28 cellular contexts compared by ENCODE assay signal in genomic region chr16:67147437-67148140, GRCh38. TPM values are rescaled to one million over a fixed set of nuclear protein-coding genes. Genes with fewer than 3 reads are reported as not detected.
DNase-seq lines count a peak whose midpoint lies in the region; ATAC-seq, FAIRE-seq and TF ChIP-seq lines count a peak whose summit lies in the region.
"Had no signal": no experiment of that assay in that cellular context is flagged by ENCODE, and none has a peak within 500 bp of the region (broad histone marks: within the 10 kb centered on the region; RNA-seq: fewer than 3 reads in every experiment).

No MANE protein-coding gene starts in this region.

- H3K4me1 Mint-ChIP-seq in activated T-cell treated with anti-CD3 and anti-CD28 coated beads, Interleukin-2, amount 50 U/mL, for 72 hours (ENCODE audit: low read depth), result peaks cover 5% of the 10 kb centered on the region
- H3K4me1 Mint-ChIP-seq in activated T-helper 17 cell treated with anti-CD3 and anti-CD28 coated beads, Interleukin-2, amount 50 U/mL, for 72 hours, result peaks cover 5% of the 10 kb centered on the region

- H3K4me3 Mint-ChIP-seq in activated T-cell treated with anti-CD3 and anti-CD28 coated beads, Interleukin-2, amount 50 U/mL, for 72 hours, result no peak overlapping the region
- H3K4me3 Mint-ChIP-seq in activated T-helper 17 cell treated with anti-CD3 and anti-CD28 coated beads, Interleukin-2, amount 50 U/mL, for 72 hours, result no peak overlapping the region
- H3K4me3 Mint-ChIP-seq: activated naive CD8-positive, alpha-beta T cell treated with anti-CD3 and anti-CD28 coated beads, Interleukin-2, amount 50 U/mL, for 24 hours; stimulated activated naive CD8-positive, alpha-beta T cell treated with anti-CD3 and anti-CD28 coated beads, Interleukin-15, Interleukin-2, amounts not matched to agents 100 ng/mL and 50 ng/mL, for 24 hours had no signal

- H3K36me3 ChIP-seq in keratinocyte (ENCODE audit: control insufficient read depth in 2 of 2, extremely low read depth in 1 of 2, insufficient read depth in 2 of 2, low read length in 2 of 2) (peaks cover 42 to 46% of the 10 kb centered on the region in 2 experiments), smooth muscle cell (ENCODE audit: low read depth) (peaks cover 4% of the 10 kb centered on the region)
- H3K36me3 ChIP-seq: uterus had no signal

- H2AFZ ChIP-seq in keratinocyte (ENCODE audit: control insufficient read depth, low read length), result no peak overlapping the region
- H2AFZ ChIP-seq in smooth muscle cell (ENCODE audit: low read depth), result no peak overlapping the region

- WGBS in smooth muscle cell (ENCODE audit: low lambda C conversion rate), result 93% methylated on average over 4 of the region's 4 CpGs

- H3K27me3 Mint-ChIP-seq in activated T-cell treated with anti-CD3 and anti-CD28 coated beads, Interleukin-2, amount 50 U/mL, for 72 hours (ENCODE audit: low read depth), result peaks cover 10% of the 10 kb centered on the region
- H3K27me3 Mint-ChIP-seq in activated T-helper 17 cell treated with anti-CD3 and anti-CD28 coated beads, Interleukin-2, amount 50 U/mL, for 72 hours, result no peaks in the 10 kb centered on the region

- no peak overlapping the region for H3K4me2 ChIP-seq in keratinocyte (ENCODE audit: control insufficient read depth, extremely low read depth, insufficient read depth, low read depth, low read length)
- no peak overlapping the region for H3K4me2 ChIP-seq in smooth muscle cell

- ATAC-seq in activated T-cell treated with anti-CD3 and anti-CD28 coated beads, Interleukin-2, amount 50 U/mL, for 72 hours (replicated peaks in 1 of 2), result no peak
- ATAC-seq in activated T-helper 17 cell treated with anti-CD3 and anti-CD28 coated beads, Interleukin-2, amount 50 U/mL, for 72 hours (replicated peaks), result no peak
- ATAC-seq: activated naive CD8-positive, alpha-beta T cell treated with anti-CD3 and anti-CD28 coated beads, Interleukin-2, amount 50 U/mL, for 24 hours; naive thymus-derived CD8-positive, alpha-beta T cell had no signal

- H3K27ac Mint-ChIP-seq in activated T-cell treated with anti-CD3 and anti-CD28 coated beads, Interleukin-2, amount 50 U/mL, for 72 hours, result peak overlapping the region; percentile 49
- peak overlapping the region; percentile 16 for H3K27ac Mint-ChIP-seq in activated T-helper 17 cell treated with anti-CD3 and anti-CD28 coated beads, Interleukin-2, amount 50 U/mL, for 72 hours
- H3K27ac Mint-ChIP-seq: activated naive CD8-positive, alpha-beta T cell treated with anti-CD3 and anti-CD28 coated beads, Interleukin-2, amount 50 U/mL, for 24 hours; stimulated activated naive CD8-positive, alpha-beta T cell treated with anti-CD3 and anti-CD28 coated beads, Interleukin-15, Interleukin-2, amounts not matched to agents 100 ng/mL and 50 ng/mL, for 24 hours had no signal

- H3K27me3 ChIP-seq in keratinocyte (ENCODE audit: control insufficient read depth, extremely low read depth, insufficient read depth, low read length), result no peaks in the 10 kb centered on the region
- no peaks in the 10 kb centered on the region for H3K27me3 ChIP-seq in smooth muscle cell (ENCODE audit: low read depth)
- H3K27me3 ChIP-seq: esophagus muscularis mucosa, uterus had no signal

- H3K27ac ChIP-seq in keratinocyte (ENCODE audit: control insufficient read depth, insufficient read depth, low read length) (peak overlapping the region; percentile 9), smooth muscle cell (ENCODE audit: low read depth) (peak overlapping the region; percentile 26)
- H3K27ac ChIP-seq: esophagus muscularis mucosa, skin epidermis, thoracic aorta, uterus had no signal

- H3K9ac ChIP-seq in keratinocyte (ENCODE audit: control insufficient read depth, extremely low read depth, insufficient read depth, low read length) (no peak overlapping the region), smooth muscle cell (ENCODE audit: low read depth) (no peak overlapping the region)

- no peak for TF ChIP-seq CTCF in keratinocyte (optimal IDR thresholded peaks at IDR 0.05 in 1 of 3, IDR thresholded peaks at IDR 0.05 in 1 of 3, conservative IDR thresholded peaks at IDR 0.05 in 1 of 3; ENCODE audit: extremely low read depth in 1 of 3, insufficient read depth in 2 of 3, low read length in 3 of 3)
- no peak for TF ChIP-seq CTCF in smooth muscle cell (IDR thresholded peaks at IDR 0.05; ENCODE audit: borderline replicate concordance, insufficient read depth, poor library complexity, severe bottlenecking)

- H3K4me1 ChIP-seq in keratinocyte (ENCODE audit: control insufficient read depth, extremely low read depth, insufficient read depth, low read length) (peaks cover 14% of the 10 kb centered on the region), smooth muscle cell (ENCODE audit: low read depth) (no peaks in the 10 kb centered on the region)

- H3F3A ChIP-seq in smooth muscle cell (ENCODE audit: low read depth), result no peaks in the 10 kb centered on the region

- FAIRE-seq in keratinocyte (lab: Jason Lieb, UNC), result no peak
- FAIRE-seq: A204.1, astrocyte, islet of Langerhans had no signal

- H4K20me1 ChIP-seq in keratinocyte (ENCODE audit: control insufficient read depth, extremely low read depth, insufficient read depth, low read length), result no peaks in the 10 kb centered on the region
- H4K20me1 ChIP-seq in smooth muscle cell (ENCODE audit: low read depth), result peaks cover 15% of the 10 kb centered on the region

- H3K9me3 ChIP-seq in keratinocyte (ENCODE audit: control insufficient read depth, low read depth, low read length), result no peaks in the 10 kb centered on the region
- no peaks in the 10 kb centered on the region for H3K9me3 ChIP-seq in smooth muscle cell (replicated peaks; ENCODE audit: low read depth)
- H3K9me3 ChIP-seq: esophagus muscularis mucosa, thoracic aorta, uterus had no signal

- no peaks in the 10 kb centered on the region for H3K9me1 ChIP-seq in keratinocyte (ENCODE audit: control insufficient read depth, extremely low read depth, insufficient read depth, low read length)

- H3K36me3 Mint-ChIP-seq in activated T-cell treated with anti-CD3 and anti-CD28 coated beads, Interleukin-2, amount 50 U/mL, for 72 hours (ENCODE audit: insufficient read depth in 2 of 2), result peaks cover 6 to 15% of the 10 kb centered on the region in 2 donors
- peaks cover 65% of the 10 kb centered on the region for H3K36me3 Mint-ChIP-seq in activated T-helper 17 cell treated with anti-CD3 and anti-CD28 coated beads, Interleukin-2, amount 50 U/mL, for 72 hours (ENCODE audit: low read depth)

- DNase-seq in activated T-cell treated with anti-CD3 and anti-CD28 coated beads, Interleukin-2, amount 50 U/mL, for 72 hours, result no peak
- no peak for DNase-seq in activated T-cell treated with anti-CD3 and anti-CD28 coated beads, Interleukin-2, amount 50 U/mL, for 1 hour
- DNase-seq in keratinocyte (ENCODE audit: low read depth, low spot score) (no peak), smooth muscle cell (lab: John Stamatoyannopoulos, UW; ENCODE audit: unreplicated experiment) (no peak), pons (ENCODE audit: low spot score) (no peak), HuH-7.5 (ENCODE audit: low spot score) (no peak)
- no peak for DNase-seq in effector CD8-positive, alpha-beta T cell (lab: John Stamatoyannopoulos, UW)
- DNase-seq: activated CD4-positive, alpha-beta T cell treated with anti-CD3 and anti-CD28 coated beads, Interleukin-2, amount 50 U/mL, for 4 hours; activated gamma-delta T cell; activated naive CD8-positive, alpha-beta T cell treated with anti-CD3 and anti-CD28 coated beads, Interleukin-2, amount 50 U/mL, for 24 hours; DND-41; foreskin fibroblast; naive thymus-derived CD8-positive, alpha-beta T cell; NCI-H1092; NCI-H1694; NCI-H446 treated with DMSO at 0.1 percent for 48 hours; NCI-H82; RPMI8226; uterus had no signal

- no peak overlapping the region for H3K4me3 ChIP-seq in keratinocyte (ENCODE audit: control insufficient read depth in 2 of 3, extremely low read depth in 1 of 3, insufficient read depth in 2 of 3, low read depth in 1 of 3, low read length in 3 of 3)
- H3K4me3 ChIP-seq in smooth muscle cell, result no peak overlapping the region
- H3K4me3 ChIP-seq: esophagus muscularis mucosa, skin epidermis, thoracic aorta, uterus had no signal

- dilution Hi-C loops in keratinocyte (cut with MboI; ENCODE audit: extremely low pct_ligation_motif_present, low sequenced_read_pairs), result no loop called here

- no peaks in the 10 kb centered on the region for H3K79me2 ChIP-seq in keratinocyte (ENCODE audit: control insufficient read depth, insufficient read depth, low read length)
- no peaks in the 10 kb centered on the region for H3K79me2 ChIP-seq in smooth muscle cell (ENCODE audit: low read depth)

- no peaks in the 10 kb centered on the region for H3K9me3 Mint-ChIP-seq in activated T-cell treated with anti-CD3 and anti-CD28 coated beads, Interleukin-2, amount 50 U/mL, for 72 hours
- no peaks in the 10 kb centered on the region for H3K9me3 Mint-ChIP-seq in activated T-helper 17 cell treated with anti-CD3 and anti-CD28 coated beads, Interleukin-2, amount 50 U/mL, for 72 hours
- H3K9me3 Mint-ChIP-seq: activated naive CD8-positive, alpha-beta T cell treated with anti-CD3 and anti-CD28 coated beads, Interleukin-2, amount 50 U/mL, for 24 hours; naive thymus-derived CD8-positive, alpha-beta T cell; stimulated activated naive CD8-positive, alpha-beta T cell treated with anti-CD3 and anti-CD28 coated beads, Interleukin-15, Interleukin-2, amounts not matched to agents 100 ng/mL and 50 ng/mL, for 24 hours had no signal

RNA-seq across cellular contexts. Expression of gene B3GNT9, which starts 3.2 kb away (rescaled TPM):
- total RNA-seq in activated T-cell treated with anti-CD3 and anti-CD28 coated beads, Interleukin-2, amount 50 U/mL, for 72 hours, result 1 to 10 TPM; 5.7 to 7.5 TPM
- total RNA-seq in activated T-helper 17 cell treated with anti-CD3 and anti-CD28 coated beads, Interleukin-2, amount 50 U/mL, for 72 hours, result 10 to 100 TPM in 1 of 2 donors, 1 to 10 TPM in 1; 8.3 to 12.3 TPM
- polyA plus RNA-seq in keratinocyte, result 2.6 to 5.4 TPM (median 3.9 TPM) in 3 replicates
- 0.91 TPM for polyA plus RNA-seq in keratinocyte (2011; ENCODE audit: low read depth)
- 2.2 and 3.6 TPM in 2 replicates for polyA plus RNA-seq in keratinocyte (2011; cell fraction: cytosol; rRNA removed)
- polyA plus RNA-seq in keratinocyte (2011; cell fraction: nucleus; rRNA removed), result 4.5 and 7.3 TPM in 2 replicates
- 3.0 and 4.1 TPM in 2 replicates for polyA plus RNA-seq in keratinocyte (2012; ENCODE audit: low replicate concordance)
- 2.3 to 4.8 TPM (median 3.6 TPM) in 3 replicates for polyA minus RNA-seq in keratinocyte
- polyA minus RNA-seq in keratinocyte (2011; cell fraction: cytosol; rRNA and poly(A)+ RNA removed), result 5.9 TPM
- polyA minus RNA-seq in keratinocyte (2011; cell fraction: nucleus; rRNA and poly(A)+ RNA removed), result 3.9 and 6.3 TPM in 2 replicates
- 29.9 and 30.7 TPM in 2 replicates for total RNA-seq in smooth muscle cell
- 35.5 and 39.3 TPM in 2 replicates for polyA plus RNA-seq in smooth muscle cell

RNA-seq across cellular contexts. Expression of gene TRADD, which starts 12.1 kb away (rescaled TPM):
- 10 to 100 TPM; 38.1 to 50.7 TPM for total RNA-seq in activated T-cell treated with anti-CD3 and anti-CD28 coated beads, Interleukin-2, amount 50 U/mL, for 72 hours
- total RNA-seq in activated T-helper 17 cell treated with anti-CD3 and anti-CD28 coated beads, Interleukin-2, amount 50 U/mL, for 72 hours, result 10 to 100 TPM; 36.3 to 65.9 TPM
- polyA plus RNA-seq in keratinocyte, result 12.5 to 25.0 TPM (median 12.5 TPM) in 3 replicates
- polyA plus RNA-seq in keratinocyte (2011; ENCODE audit: low read depth), result 6.9 TPM
- 7.4 and 16.8 TPM in 2 replicates for polyA plus RNA-seq in keratinocyte (2011; cell fraction: cytosol; rRNA removed)
- 21.3 and 27.2 TPM in 2 replicates for polyA plus RNA-seq in keratinocyte (2011; cell fraction: nucleus; rRNA removed)
- polyA plus RNA-seq in keratinocyte (2012; ENCODE audit: low replicate concordance), result 15.4 and 19.7 TPM in 2 replicates
- polyA minus RNA-seq in keratinocyte, result 3.5 to 8.6 TPM (median 7.0 TPM) in 3 replicates
- polyA minus RNA-seq in keratinocyte (2011; cell fraction: cytosol; rRNA and poly(A)+ RNA removed), result 20.7 TPM
- 10.0 and 11.5 TPM in 2 replicates for polyA minus RNA-seq in keratinocyte (2011; cell fraction: nucleus; rRNA and poly(A)+ RNA removed)
- total RNA-seq in smooth muscle cell, result 11.8 and 12.5 TPM in 2 replicates
- polyA plus RNA-seq in smooth muscle cell, result 27.2 and 35.4 TPM in 2 replicates

RNA-seq across cellular contexts. Expression of gene FBXL8, which starts 12.2 kb away (rescaled TPM):
- 10 to 100 TPM; 32.1 to 37.1 TPM for total RNA-seq in activated T-cell treated with anti-CD3 and anti-CD28 coated beads, Interleukin-2, amount 50 U/mL, for 72 hours
- total RNA-seq in activated T-helper 17 cell treated with anti-CD3 and anti-CD28 coated beads, Interleukin-2, amount 50 U/mL, for 72 hours, result 100 to 1,000 TPM in 1 of 2 donors, 10 to 100 TPM in 1; 33.1 to 108 TPM
- polyA plus RNA-seq in keratinocyte (3.0 to 6.0 TPM (median 4.0 TPM) in 3 replicates), smooth muscle cell (12.0 and 13.5 TPM in 2 replicates)
- 1.4 TPM for polyA plus RNA-seq in keratinocyte (2011; ENCODE audit: low read depth)
- 1.1 and 3.0 TPM in 2 replicates for polyA plus RNA-seq in keratinocyte (2011; cell fraction: cytosol; rRNA removed)
- 25.3 and 44.1 TPM in 2 replicates for polyA plus RNA-seq in keratinocyte (2011; cell fraction: nucleus; rRNA removed)
- polyA plus RNA-seq in keratinocyte (2012; ENCODE audit: low replicate concordance), result 4.0 and 4.9 TPM in 2 replicates
- polyA minus RNA-seq in keratinocyte, result 1.3 to 2.0 TPM (median 1.3 TPM) in 3 replicates
- polyA minus RNA-seq in keratinocyte (2011; cell fraction: cytosol; rRNA and poly(A)+ RNA removed), result 4.6 TPM
- 8.6 and 11.6 TPM in 2 replicates for polyA minus RNA-seq in keratinocyte (2011; cell fraction: nucleus; rRNA and poly(A)+ RNA removed)
- 1.9 and 7.7 TPM in 2 replicates for total RNA-seq in smooth muscle cell

RNA-seq across cellular contexts. Expression of gene HSF4, which starts 17.0 kb away (rescaled TPM):
- total RNA-seq in activated T-cell treated with anti-CD3 and anti-CD28 coated beads, Interleukin-2, amount 50 U/mL, for 72 hours, result 10 to 100 TPM; 63.4 to 87.7 TPM
- 100 to 1,000 TPM in 1 of 2 donors, 10 to 100 TPM in 1; 71.3 to 325 TPM for total RNA-seq in activated T-helper 17 cell treated with anti-CD3 and anti-CD28 coated beads, Interleukin-2, amount 50 U/mL, for 72 hours
- 4.3 to 10.7 TPM (median 4.9 TPM) in 3 replicates for polyA plus RNA-seq in keratinocyte
- 7.2 TPM for polyA plus RNA-seq in keratinocyte (2011; ENCODE audit: low read depth)
- 0.69 and 0.79 TPM in 2 replicates for polyA plus RNA-seq in keratinocyte (2011; cell fraction: cytosol; rRNA removed)
- 63.1 and 85.5 TPM in 2 replicates for polyA plus RNA-seq in keratinocyte (2011; cell fraction: nucleus; rRNA removed)
- polyA plus RNA-seq in keratinocyte (2012; ENCODE audit: low replicate concordance), result 5.2 and 10.5 TPM in 2 replicates
- 3.3 to 6.5 TPM (median 3.7 TPM) in 3 replicates for polyA minus RNA-seq in keratinocyte
- polyA minus RNA-seq in keratinocyte (2011; cell fraction: cytosol; rRNA and poly(A)+ RNA removed), result 5.0 TPM
- 5.1 and 7.1 TPM in 2 replicates for polyA minus RNA-seq in keratinocyte (2011; cell fraction: nucleus; rRNA and poly(A)+ RNA removed)
- 2.9 and 6.1 TPM in 2 replicates for total RNA-seq in smooth muscle cell
- 2.9 and 3.9 TPM in 2 replicates for polyA plus RNA-seq in smooth muscle cell
- polyA plus RNA-seq: CD14-positive monocyte; naive thymus-derived CD8-positive, alpha-beta T cell had no signal

RNA-seq across cellular contexts. Expression of gene NOL3, which starts 22.7 kb away (rescaled TPM):
- total RNA-seq in activated T-cell treated with anti-CD3 and anti-CD28 coated beads, Interleukin-2, amount 50 U/mL, for 72 hours, result 10 to 100 TPM; 21.6 to 30.6 TPM
- total RNA-seq in activated T-helper 17 cell treated with anti-CD3 and anti-CD28 coated beads, Interleukin-2, amount 50 U/mL, for 72 hours, result 100 to 1,000 TPM in 1 of 2 donors, 10 to 100 TPM in 1; 30.0 to 194 TPM
- polyA plus RNA-seq in keratinocyte, result 10.5 to 18.1 TPM (median 16.8 TPM) in 3 replicates
- 21.7 TPM for polyA plus RNA-seq in keratinocyte (2011; ENCODE audit: low read depth)
- 7.2 and 11.5 TPM in 2 replicates for polyA plus RNA-seq in keratinocyte (2011; cell fraction: cytosol; rRNA removed)
- 55.7 and 63.3 TPM in 2 replicates for polyA plus RNA-seq in keratinocyte (2011; cell fraction: nucleus; rRNA removed)
- polyA plus RNA-seq in keratinocyte (2012; ENCODE audit: low replicate concordance), result 15.0 and 33.9 TPM in 2 replicates
- 4.8 to 13.2 TPM (median 7.5 TPM) in 3 replicates for polyA minus RNA-seq in keratinocyte
- 8.4 TPM for polyA minus RNA-seq in keratinocyte (2011; cell fraction: cytosol; rRNA and poly(A)+ RNA removed)
- 4.7 and 6.0 TPM in 2 replicates for polyA minus RNA-seq in keratinocyte (2011; cell fraction: nucleus; rRNA and poly(A)+ RNA removed)
- 13.9 and 33.0 TPM in 2 replicates for total RNA-seq in smooth muscle cell
- polyA plus RNA-seq in smooth muscle cell, result 36.4 and 47.8 TPM in 2 replicates
- polyA plus RNA-seq: naive thymus-derived CD8-positive, alpha-beta T cell had no signal
